In the genomic region with DNA sequence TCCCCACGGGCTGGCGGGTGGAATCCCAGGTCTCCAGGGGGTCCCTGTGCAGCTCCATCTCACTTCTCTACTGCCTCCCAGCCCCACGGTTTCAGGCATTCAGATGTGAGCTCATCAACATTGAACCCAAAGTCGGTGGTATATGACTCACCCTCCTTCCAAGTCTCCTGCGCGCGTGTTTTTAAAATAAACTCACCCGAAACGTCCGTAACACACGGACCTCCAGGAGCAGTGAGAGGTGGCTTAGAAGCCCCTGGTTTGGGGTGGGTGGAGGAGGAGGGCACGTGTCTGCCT, we compare ENCODE assay signal across 19 cellular contexts. TPM values are rescaled to one million over a fixed set of nuclear protein-coding genes. Genes with fewer than 3 reads are reported as not detected.
DNase-seq lines count a peak whose midpoint lies in the region; ATAC-seq, FAIRE-seq and TF ChIP-seq lines count a peak whose summit lies in the region.
"Had no signal": no experiment of that assay in that cellular context is flagged by ENCODE, and none has a peak within 500 bp of the region (broad histone marks: within the 10 kb centered on the region; RNA-seq: fewer than 3 reads in every experiment).

No MANE protein-coding gene starts in this region.

- H3K4me2 ChIP-seq in BLaER1 treated with 17β-estradiol and CSF1 and Interleukin-3, amounts not matched to agents 10 nM and 100 nM, result peak overlapping the region; percentile 74 to 99 (median 94)
- H3K4me2 ChIP-seq in osteoblast (ENCODE audit: insufficient read depth, low read length), result no peak overlapping the region

- FAIRE-seq in GM12891 (lab: Jason Lieb, UNC), result no peak
- FAIRE-seq: A204.1, HTR-8/SVneo had no signal

- H3K9ac ChIP-seq in BLaER1 treated with 17β-estradiol and CSF1 and Interleukin-3, amounts not matched to agents 10 nM and 100 nM, result peak overlapping the region; percentile 2 to 47 (median 34); a peak in 15 of 22 replicates
- H3K9ac ChIP-seq: GM23248 had no signal

- peaks cover 66 to 86% (median 83%) of the 10 kb centered on the region in 10 experiments for H3K4me1 ChIP-seq in BLaER1 treated with 17β-estradiol and CSF1 and Interleukin-3, amounts not matched to agents 10 nM and 100 nM
- H3K4me1 ChIP-seq in esophagus squamous epithelium, result peaks cover 5 to 46% (median 13%) of the 10 kb centered on the region in 3 donors
- H3K4me1 ChIP-seq in osteoblast (ENCODE audit: insufficient read depth, low read length), result peaks cover 12% of the 10 kb centered on the region
- H3K4me1 ChIP-seq in upper lobe of right lung, result peaks cover 8% of the 10 kb centered on the region
- H3K4me1 ChIP-seq in spleen, result peaks cover 0 to 19% (median 2%) of the 10 kb centered on the region in 6 donors

- H3K27me3 ChIP-seq in BLaER1 treated with 17β-estradiol and CSF1 and Interleukin-3, amounts not matched to agents 10 nM and 100 nM, result peaks cover 0 to 23% (median 5%) of the 10 kb centered on the region in 11 experiments; a peak in 8 of 22 replicates
- H3K27me3 ChIP-seq in esophagus squamous epithelium (no peaks in the 10 kb centered on the region), osteoblast (ENCODE audit: insufficient read depth, low read length) (no peaks in the 10 kb centered on the region), upper lobe of right lung (no peaks in the 10 kb centered on the region), spleen (replicated peaks in 1 of 7) (no peaks in the 10 kb centered on the region)

- intact Hi-C loops in esophagus squamous epithelium (cut with DNase I) (no loop called here), upper lobe of right lung (cut with DNase I) (no loop called here), spleen (cut with DNase I; ENCODE audit: low total_unique reads) (no loop called here)

- peak overlapping the region in 8 of 10 experiments; percentile 3 to 30 (median 22); a peak in 11 of 20 replicates for H3K4me3 ChIP-seq in BLaER1 treated with 17β-estradiol and CSF1 and Interleukin-3, amounts not matched to agents 10 nM and 100 nM
- H3K4me3 ChIP-seq in esophagus squamous epithelium, result no peak overlapping the region
- no peak overlapping the region for H3K4me3 ChIP-seq in osteoblast (ENCODE audit: insufficient read depth, low read length)
- H3K4me3 ChIP-seq in upper lobe of right lung, result no peak overlapping the region
- H3K4me3 ChIP-seq in spleen, result no peak overlapping the region
- H3K4me3 ChIP-seq: GM23248 had no signal

- WGBS in esophagus squamous epithelium, 2 donors, result 66 to 75% methylated on average over 5 to 6 of the region's 12 CpGs
- WGBS in spleen, 5 donors, result 90 to 95% (median 94%) methylated on average over 12 of the region's 12 CpGs

- no peak overlapping the region for H2AFZ ChIP-seq in osteoblast (ENCODE audit: low read length)
- H2AFZ ChIP-seq: GM23248 had no signal

- H3K9me3 ChIP-seq in BLaER1 treated with 17β-estradiol and CSF1 and Interleukin-3, amounts not matched to agents 10 nM and 100 nM (replicated peaks in 1 of 11), result no peaks in the 10 kb centered on the region
- H3K9me3 ChIP-seq in esophagus squamous epithelium, result no peaks in the 10 kb centered on the region
- H3K9me3 ChIP-seq in osteoblast (ENCODE audit: low read depth, low read length), result no peaks in the 10 kb centered on the region
- no peaks in the 10 kb centered on the region for H3K9me3 ChIP-seq in upper lobe of right lung
- no peaks in the 10 kb centered on the region for H3K9me3 ChIP-seq in spleen

- H3K27ac ChIP-seq in BLaER1 treated with 17β-estradiol and CSF1 and Interleukin-3, amounts not matched to agents 10 nM and 100 nM, result peak overlapping the region in 6 of 11 experiments; percentile 2 to 36 (median 24); a peak in 6 of 22 replicates
- H3K27ac ChIP-seq in angular gyrus (ENCODE audit: low read depth, low read length) (peak overlapping the region; percentile 45), esophagus squamous epithelium (peak overlapping the region; percentile 1 to 70 (median 31)), osteoblast (ENCODE audit: low read depth, low read length) (peak overlapping the region; percentile 39), upper lobe of right lung (no peak overlapping the region), spleen (no peak overlapping the region)
- H3K27ac ChIP-seq: C4-2B, GM23248, HL-60 had no signal

- no peak for DNase-seq in esophagus squamous epithelium (lab: John Stamatoyannopoulos, UW)
- peak; percentile 99 for DNase-seq in osteoblast (ENCODE audit: insufficient read length, low spot score, missing footprints)
- no peak for DNase-seq in upper lobe of right lung
- no peak for DNase-seq in spleen
- DNase-seq in GM12891 (ENCODE audit: insufficient read length, low spot score), result no peak
- DNase-seq: DMS153, GM23248, NCI-H187, NCI-H345, NCI-H69, SIG-M5 had no signal

- no peak for TF ChIP-seq CTCF in esophagus squamous epithelium (IDR thresholded peaks at IDR 0.05)
- TF ChIP-seq CTCF in osteoblast (IDR thresholded peaks at IDR 0.05; ENCODE audit: extremely low read depth, low read depth, low read length), result no peak
- no peak for TF ChIP-seq CTCF in upper lobe of right lung (IDR thresholded peaks at IDR 0.05)
- TF ChIP-seq CTCF in spleen (IDR thresholded peaks at IDR 0.05 in 8 of 11, conservative IDR thresholded peaks at IDR 0.05 in 3 of 11), result no peak

- H3K79me2 ChIP-seq in osteoblast (ENCODE audit: insufficient read depth, low read length), result no peaks in the 10 kb centered on the region

- H4K20me1 ChIP-seq in BLaER1 treated with 17β-estradiol and CSF1 and Interleukin-3, amounts not matched to agents 10 nM and 100 nM, result peaks cover 16 to 86% (median 74%) of the 10 kb centered on the region in 11 experiments; a peak in 21 of 22 replicates
- no peaks in the 10 kb centered on the region for H4K20me1 ChIP-seq in osteoblast (ENCODE audit: insufficient read depth, low read length)

- peaks cover 17 to 26% (median 20%) of the 10 kb centered on the region in 11 experiments for H3K36me3 ChIP-seq in BLaER1 treated with 17β-estradiol and CSF1 and Interleukin-3, amounts not matched to agents 10 nM and 100 nM
- H3K36me3 ChIP-seq in esophagus squamous epithelium (peaks cover 8 to 60% (median 18%) of the 10 kb centered on the region in 3 donors), osteoblast (ENCODE audit: insufficient read depth, low read length) (peaks cover 20% of the 10 kb centered on the region), upper lobe of right lung (peaks cover 40% of the 10 kb centered on the region), spleen (peaks cover 0 to 80% (median 31%) of the 10 kb centered on the region in 6 donors)

- no peak for TF ChIP-seq POLR2A in esophagus squamous epithelium (IDR thresholded peaks at IDR 0.05)
- no peak for TF ChIP-seq POLR2A in spleen (IDR thresholded peaks at IDR 0.05)
- no peak for TF ChIP-seq POLR2A in GM18505 (IDR thresholded peaks at IDR 0.05; ENCODE audit: borderline replicate concordance, extremely low read depth, insufficient read depth, insufficient read length)
- no peak for TF ChIP-seq POLR2A in GM12891 (IDR thresholded peaks at IDR 0.05; ENCODE audit: low read depth, low read length)

- ATAC-seq in upper lobe of right lung, result no peak
- ATAC-seq in GM18505 (IDR thresholded peaks at IDR 0.05; ENCODE audit: unreplicated experiment), result no peak
- ATAC-seq: HCT116 had no signal

TF ChIP-seq in GM12891, 5 proteins besides CTCF, POLR2A, EP300 and RAD21:
- TF ChIP-seq POU2F2 (IDR thresholded peaks at IDR 0.05; ENCODE audit: low read depth, low read length) (no peak), SPI1 (IDR thresholded peaks at IDR 0.05; ENCODE audit: low read depth, low read length) (no peak), PAX5 (IDR thresholded peaks at IDR 0.05; ENCODE audit: insufficient read depth, low read length, severe bottlenecking) (no peak), TAF1 (IDR thresholded peaks at IDR 0.05; ENCODE audit: low read depth, low read length) (no peak), POLR2AphosphoS5 (IDR thresholded peaks at IDR 0.05; ENCODE audit: low read depth, low read length) (no peak)

RNA-seq across cellular contexts. Expression of a gene that starts 14.0 kb away (rescaled TPM):
- 1 to 10 TPM; 1.8 to 3.6 (median 2.1) TPM for total RNA-seq in esophagus squamous epithelium
- 3.8 and 4.0 TPM in 2 replicates for total RNA-seq in osteoblast
- 13.8 TPM for total RNA-seq in upper lobe of right lung
- 10 to 100 TPM in 3 of 7 donors, 1 to 10 TPM in 4; 4.7 to 15.7 (median 8.8) TPM for total RNA-seq in spleen
- polyA plus RNA-seq in spleen, result 10 to 100 TPM in 1 of 3 donors, 1 to 10 TPM in 2; 3.1 to 11.3 (median 6.4) TPM
- 2.4 TPM for polyA plus RNA-seq in GM12891 (2012; ENCODE audit: low read depth, missing spikeins)

RNA-seq across cellular contexts. Expression of a gene that starts 32.6 kb away (rescaled TPM):
- total RNA-seq in esophagus squamous epithelium (1 to 10 TPM; 1.6 to 6.6 (median 3.4) TPM), osteoblast (5.1 and 5.3 TPM in 2 replicates), upper lobe of right lung (11.8 TPM), spleen (10 to 100 TPM in 4 of 7 donors, 1 to 10 TPM in 3; 4.4 to 23.1 (median 10.3) TPM)
- polyA plus RNA-seq in spleen, result 1 to 10 TPM; 1.7 to 3.5 (median 2.2) TPM
- 2.0 TPM for polyA plus RNA-seq in GM12891 (2012; ENCODE audit: low read depth, missing spikeins)

RNA-seq across cellular contexts. Expression of a gene that starts 56.8 kb away (rescaled TPM):
- total RNA-seq in esophagus squamous epithelium, result 1 to 10 TPM in 1 of 4 donors, under 1 TPM in 1, not detected in 2; 0.18 to 2.7 TPM
- total RNA-seq in osteoblast, result 0.36 and 2.1 TPM in 2 replicates
- 2.2 TPM for total RNA-seq in upper lobe of right lung
- total RNA-seq in spleen, result under 1 TPM in 2 of 7 donors, not detected in 5; 0.28 to 0.49 TPM
- under 1 TPM; 0.15 to 0.74 (median 0.50) TPM for polyA plus RNA-seq in spleen
- polyA plus RNA-seq in GM12891 (2012; ENCODE audit: low read depth, missing spikeins), result not detected

Comparison
In these comparisons a context has a peak if more than half of its experiments do, and no peak if none do; other contexts are left out.
1. H3K27ac ChIP-seq: peak in BLaER1 treated with 17β-estradiol and CSF1 and Interleukin-3, amounts not matched to agents 10 nM and 100 nM (6 of 11), angular gyrus (single experiment), esophagus squamous epithelium (4 of 4) and osteoblast (single experiment); none in upper lobe of right lung (single experiment) and spleen (0 of 8).
2. H3K4me3 ChIP-seq: peak in BLaER1 treated with 17β-estradiol and CSF1 and Interleukin-3, amounts not matched to agents 10 nM and 100 nM (8 of 10); none in esophagus squamous epithelium (0 of 4), osteoblast (single experiment), upper lobe of right lung (single experiment) and spleen (0 of 8).